ENCODE assay signal across 1 cellular context in genomic region chr3:120475722-120476385, GRCh38.
TF ChIP-seq lines count a peak whose summit lies in the region.

No MANE protein-coding gene starts in this region.

TF ChIP-seq in IMR-90, 13 proteins besides CTCF, POLR2A, EP300 and RAD21 (continued from another document):
- TF ChIP-seq BHLHE40 (IDR thresholded peaks at IDR 0.05; ENCODE audit: low read depth, low read length) (no peak), ELK1 (IDR thresholded peaks at IDR 0.05; ENCODE audit: borderline replicate concordance, low read depth, low read length) (no peak), SMC3 (IDR thresholded peaks at IDR 0.05; ENCODE audit: low read depth, low read length) (no peak), MAZ (IDR thresholded peaks at IDR 0.05; ENCODE audit: borderline replicate concordance, low read depth, low read length) (no peak)
